ENCODE assay signal across 14 cellular contexts in the genomic region with DNA sequence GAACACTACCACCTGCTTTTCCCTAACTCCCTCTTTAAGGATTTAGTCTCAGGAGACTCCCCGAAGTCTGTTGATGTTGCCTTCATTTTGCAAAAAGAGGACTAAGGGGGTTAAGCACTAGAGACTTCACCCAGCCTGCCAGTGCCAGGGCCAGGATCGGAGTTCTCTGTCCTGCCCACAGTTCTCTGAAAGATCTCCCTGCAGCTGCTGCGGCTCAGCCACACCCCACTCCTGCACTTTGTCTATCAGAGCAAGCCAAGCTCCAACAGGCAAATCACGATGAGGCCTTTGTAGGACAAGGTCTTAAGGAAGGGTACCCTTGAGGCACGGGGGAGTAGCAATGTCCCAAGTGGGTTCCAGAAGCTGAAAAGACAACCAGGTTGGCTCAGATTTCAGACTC.
DNase-seq lines count a peak whose midpoint lies in the region; ATAC-seq and TF ChIP-seq lines count a peak whose summit lies in the region.
"Had no signal": no experiment of that assay in that cellular context is flagged by ENCODE, and none has a peak within 500 bp of the region (broad histone marks: within the 10 kb centered on the region; RNA-seq: fewer than 3 reads in every experiment).

No MANE protein-coding gene starts in this region.

- peak; percentile 35 for ATAC-seq in Right ventricle myocardium superior (ENCODE audit: poor library complexity)
- no peak for ATAC-seq in GM19035 (IDR thresholded peaks at IDR 0.05; ENCODE audit: unreplicated experiment)

- intact Hi-C loops in Right ventricle myocardium superior (cut with DNase I) = loop anchor here (5.0 to 10.0 kb wide), 4 partner anchors 125 to 262 kb away; a partner anchor contains a TSS
- intact Hi-C loops in left ventricle myocardium inferior (cut with micrococcal nuclease) = no loop called here
- intact Hi-C loops in transverse colon (cut with DNase I; ENCODE audit: low total_unique reads) = loop anchor here (10.0 kb wide), 1 partner anchor 255 kb away; no protein-coding TSS in a partner anchor

- WGBS in transverse colon (ENCODE audit: low coverage in 1 of 2), 2 donors = 52% methylated on average over 5 of the region's 5 CpGs; no CpG with 5 or more reads in 1 of the 2 donors

- DNase-seq in Right ventricle myocardium superior (no peak), left ventricle myocardium inferior (no peak), NCI-H526 treated with DMSO at 0.1 percent for 48 hours (lab: John Stamatoyannopoulos, UW) (peak; percentile 38), myocyte (ENCODE audit: low read depth) (peak; percentile 80), transverse colon (peak; percentile 42), GM03348 (ENCODE audit: low spot score) (no peak)
- DNase-seq: ACHN; CD4-positive, CD25-positive, alpha-beta regulatory T cell; H9; NCI-H1092; NCI-H1694 treated with DMSO at 0.1 percent for 48 hours; NCI-H510A had no signal

- H3K27me3 ChIP-seq in left ventricle myocardium inferior (ENCODE audit: low read depth) (no peaks in the 10 kb centered on the region), transverse colon (no peaks in the 10 kb centered on the region)

- H3K9me3 ChIP-seq in left ventricle myocardium inferior (replicated peaks) = no peaks in the 10 kb centered on the region
- H3K9me3 ChIP-seq in transverse colon = no peaks in the 10 kb centered on the region

- TF ChIP-seq EP300 in transverse colon (IDR thresholded peaks at IDR 0.05; ENCODE audit: low read depth) = no peak

- no peaks in the 10 kb centered on the region for H3K36me3 ChIP-seq in left ventricle myocardium inferior
- H3K36me3 ChIP-seq in transverse colon = no peaks in the 10 kb centered on the region

- H3K4me3 ChIP-seq in left ventricle myocardium inferior (no peak overlapping the region), transverse colon (no peak overlapping the region)

- TF ChIP-seq POLR2A in transverse colon (IDR thresholded peaks at IDR 0.05) = no peak

- TF ChIP-seq CTCF in left ventricle myocardium inferior (IDR thresholded peaks at IDR 0.05; ENCODE audit: borderline replicate concordance) (no peak), transverse colon (IDR thresholded peaks at IDR 0.05) (no peak)

- in situ Hi-C loops in transverse colon (cut with MboI; ENCODE audit: low pct_ligation_motif_present in 1 of 4, low pct_unique_long_range_greater_than_20kb in 1 of 4, low sequenced_read_pairs in 3 of 4) = loop anchor here (10.0 to 25.0 kb wide), 2 partner anchors 255 to 262 kb away; no protein-coding TSS in a partner anchor

- H3K27ac ChIP-seq in left ventricle myocardium inferior (replicated peaks) (no peak overlapping the region), transverse colon (no peak overlapping the region)
- H3K27ac ChIP-seq: KMS-11 had no signal

- H3K4me1 ChIP-seq in left ventricle myocardium inferior (peaks cover 19% of the 10 kb centered on the region), transverse colon (peaks cover 0 to 19% (median 8%) of the 10 kb centered on the region in 4 donors)

Comparison
In these comparisons a context has a peak if more than half of its experiments do, and no peak if none do; other contexts are left out.
1. DNase-seq: peak in NCI-H526 treated with DMSO at 0.1 percent for 48 hours (single experiment), myocyte (single experiment) and transverse colon (single experiment); none in Right ventricle myocardium superior (single experiment), left ventricle myocardium inferior (single experiment) and GM03348 (single experiment).